In the genomic region with DNA sequence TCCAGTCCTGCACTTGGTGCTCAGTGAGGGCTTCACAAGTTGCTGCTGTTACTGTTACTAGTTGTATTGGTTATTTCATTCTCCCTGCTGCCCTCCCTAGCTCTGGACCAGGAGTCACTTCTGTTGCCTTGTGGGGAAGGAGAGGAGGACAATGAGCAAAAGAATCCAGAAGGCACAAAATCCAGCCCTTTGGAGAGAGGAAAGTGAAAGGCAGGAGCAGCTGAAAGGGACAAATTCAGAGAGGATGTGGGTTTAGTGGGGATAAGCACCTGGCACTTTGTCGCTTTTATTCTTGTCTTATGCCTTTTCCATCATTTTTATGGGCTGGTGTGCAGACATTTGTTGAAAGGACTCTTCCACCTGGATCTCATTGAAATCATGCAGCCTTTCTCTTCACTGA, we compare ENCODE assay signal across 29 cellular contexts. TPM values are rescaled to one million over a fixed set of nuclear protein-coding genes. Genes with fewer than 3 reads are reported as not detected.
"Had no signal": no experiment of that assay in that cellular context is flagged by ENCODE, and none has a peak within 500 bp of the region (broad histone marks: within the 10 kb centered on the region; RNA-seq: fewer than 3 reads in every experiment).

No MANE protein-coding gene starts in this region.

- H3K4me3 Mint-ChIP-seq: memory B cell; naive thymus-derived CD4-positive, alpha-beta T cell; nephron; stimulated activated memory B cell treated with anti-CD40 and anti-IgM and Interleukin-4, amounts not matched to agents 10 μg/mL and 1 μg/mL and 100 μg/mL, for 72 hours; stimulated activated naive CD8-positive, alpha-beta T cell treated with anti-CD3 and anti-CD28 coated beads, Interleukin-15, Interleukin-2, amounts not matched to agents 100 ng/mL and 50 ng/mL, for 24 hours had no signal

- H3K9me3 Mint-ChIP-seq: nephron; stimulated activated naive CD8-positive, alpha-beta T cell treated with anti-CD3 and anti-CD28 coated beads, Interleukin-15, Interleukin-2, amounts not matched to agents 100 ng/mL and 50 ng/mL, for 24 hours had no signal

- H3K27ac Mint-ChIP-seq: memory B cell; naive thymus-derived CD4-positive, alpha-beta T cell; nephron; stimulated activated memory B cell treated with anti-CD40 and anti-IgM and Interleukin-4, amounts not matched to agents 10 μg/mL and 1 μg/mL and 100 μg/mL, for 72 hours; stimulated activated naive CD8-positive, alpha-beta T cell treated with anti-CD3 and anti-CD28 coated beads, Interleukin-15, Interleukin-2, amounts not matched to agents 100 ng/mL and 50 ng/mL, for 24 hours had no signal

- H3K27ac ChIP-seq: epithelial cell of prostate, gastrocnemius medialis, ovary, psoas muscle, sigmoid colon, skin epidermis, spleen, thoracic aorta, tibial nerve, upper lobe of left lung, uterus had no signal

- H3K9me3 ChIP-seq: gastrocnemius medialis, mucosa of descending colon, ovary, psoas muscle, sigmoid colon, spleen, thoracic aorta, tibial nerve, upper lobe of left lung, uterus had no signal

- H3K4me1 Mint-ChIP-seq: memory B cell; stimulated activated memory B cell treated with anti-CD40 and anti-IgM and Interleukin-4, amounts not matched to agents 10 μg/mL and 1 μg/mL and 100 μg/mL, for 72 hours had no signal

- H3K36me3 ChIP-seq: gastrocnemius medialis, ovary, sigmoid colon, spleen, thoracic aorta, tibial nerve, upper lobe of left lung, uterus had no signal

- H3K27me3 ChIP-seq: gastrocnemius medialis, ovary, sigmoid colon, tibial nerve, upper lobe of left lung, uterus had no signal

- ATAC-seq: esophagus mucosa; gastrocnemius medialis; left lobe of liver; mucosa of descending colon; naive thymus-derived CD4-positive, alpha-beta T cell; psoas muscle; right cardiac atrium; stimulated activated memory B cell treated with anti-CD40 and anti-IgM and Interleukin-4, amounts not matched to agents 10 μg/mL and 1 μg/mL and 100 μg/mL, for 72 hours had no signal

- H3K4me1 ChIP-seq: gastrocnemius medialis, psoas muscle, sigmoid colon, spleen, tibial nerve, upper lobe of left lung, uterus had no signal

- FAIRE-seq: kidney had no signal

- DNase-seq: cortex of kidney; effector CD4-positive, alpha-beta T cell; foreskin fibroblast; gastrocnemius medialis; head of caudate nucleus; kidney; mucosa of descending colon; naive thymus-derived CD4-positive, alpha-beta T cell; nucleus accumbens; ovary; posterior cingulate gyrus; psoas muscle; right cardiac atrium; sigmoid colon; spleen; stimulated activated CD4-positive, alpha-beta T cell treated with anti-CD3 and anti-CD28 coated beads, Interleukin-4, amount 100 ng/mL, for 4 hours; upper lobe of left lung; uterus had no signal

- H3K36me3 Mint-ChIP-seq: naive thymus-derived CD4-positive, alpha-beta T cell; stimulated activated memory B cell treated with anti-CD40 and anti-IgM and Interleukin-4, amounts not matched to agents 10 μg/mL and 1 μg/mL and 100 μg/mL, for 72 hours had no signal

- H3K4me3 ChIP-seq: gastrocnemius medialis, lung, mucosa of descending colon, ovary, psoas muscle, sigmoid colon, skin epidermis, spleen, thoracic aorta, tibial nerve, upper lobe of left lung, uterus had no signal

RNA-seq across cellular contexts. Expression of a gene that starts 24.3 kb away (rescaled TPM):
- polyA plus RNA-seq: naive thymus-derived CD4-positive, alpha-beta T cell had no signal
